19 cellular contexts compared by ENCODE assay signal in the genomic region with DNA sequence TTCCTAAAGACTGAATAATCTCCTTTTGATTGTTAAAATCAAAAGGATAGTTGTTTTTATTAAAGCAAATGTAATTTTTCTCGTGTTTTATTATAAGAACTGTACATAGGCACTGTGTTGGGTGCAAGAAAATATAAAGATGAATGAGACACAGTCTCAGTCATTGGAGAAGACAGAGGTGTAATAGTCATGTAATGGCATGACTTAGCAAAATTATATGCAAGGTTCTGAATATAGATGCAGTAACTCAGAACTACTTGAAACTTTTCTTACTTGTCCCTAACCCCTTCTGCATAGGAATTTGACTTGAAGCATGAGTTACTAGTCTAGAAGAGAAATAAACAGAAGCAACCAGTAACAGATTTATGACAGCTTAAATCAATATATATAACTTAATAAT. TPM values are rescaled to one million over a fixed set of nuclear protein-coding genes. Genes with fewer than 3 reads are reported as not detected.
A peak's percentile ranks its signal among the peaks of the same experiment; 100 is the strongest.
DNase-seq lines count a peak whose midpoint lies in the region; ATAC-seq and TF ChIP-seq lines count a peak whose summit lies in the region.
"Had no signal": no experiment of that assay in that cellular context is flagged by ENCODE, and none has a peak within 500 bp of the region (broad histone marks: within the 10 kb centered on the region; RNA-seq: fewer than 3 reads in every experiment).

No MANE protein-coding gene starts in this region.

- H3K18ac ChIP-seq in IMR-90 (ENCODE audit: low read depth, low read length), result no peak overlapping the region

- H3K9me3 Mint-ChIP-seq in activated naive CD8-positive, alpha-beta T cell (ENCODE audit: low read depth), result no peaks in the 10 kb centered on the region
- no peaks in the 10 kb centered on the region for H3K9me3 Mint-ChIP-seq in activated naive CD8-positive, alpha-beta T cell treated with anti-CD3 and anti-CD28 coated beads for 36 hours
- H3K9me3 Mint-ChIP-seq in chondrocyte (ENCODE audit: low read depth), result no peaks in the 10 kb centered on the region
- H3K9me3 Mint-ChIP-seq: IgD-negative memory B cell had no signal

- H2AK9ac ChIP-seq in IMR-90 (replicated peaks; ENCODE audit: low read depth, low read length, poor library complexity), result no peak overlapping the region

- H2BK20ac ChIP-seq in IMR-90 (ENCODE audit: low read depth, low read length), result no peak overlapping the region

- no peak overlapping the region for H3K4me3 ChIP-seq in IMR-90 (ENCODE audit: insufficient read depth, low read depth, low read length)
- no peak overlapping the region for H3K4me3 ChIP-seq in smooth muscle cell
- no peak overlapping the region for H3K4me3 ChIP-seq in osteoblast (ENCODE audit: insufficient read depth, low read length)

- H3K79me2 ChIP-seq in smooth muscle cell (ENCODE audit: low read depth) (peaks cover 96% of the 10 kb centered on the region), osteoblast (ENCODE audit: insufficient read depth, low read length) (peaks cover 90% of the 10 kb centered on the region)

- dilution Hi-C loops in IMR-90 (cut with HindIII; ENCODE audit: low sequenced_read_pairs, unreplicated experiment), result no loop called here

- H3K4ac ChIP-seq in IMR-90 (ENCODE audit: low read depth, low read length), result no peak overlapping the region

- no peak overlapping the region for H3K4me3 Mint-ChIP-seq in activated naive CD8-positive, alpha-beta T cell
- no peak overlapping the region for H3K4me3 Mint-ChIP-seq in activated naive CD8-positive, alpha-beta T cell treated with anti-CD3 and anti-CD28 coated beads for 36 hours
- H3K4me3 Mint-ChIP-seq in chondrocyte (ENCODE audit: unreplicated experiment), result no peak overlapping the region
- H3K4me3 Mint-ChIP-seq: IgD-negative memory B cell had no signal

- H3F3A ChIP-seq in smooth muscle cell (ENCODE audit: low read depth), result peaks cover 5% of the 10 kb centered on the region

- no peak overlapping the region for H2BK5ac ChIP-seq in IMR-90 (ENCODE audit: low read depth, low read length, poor library complexity, severe bottlenecking)

- no peak overlapping the region for H3K23ac ChIP-seq in IMR-90 (ENCODE audit: low read depth, low read length)

- H3K27ac Mint-ChIP-seq in activated naive CD8-positive, alpha-beta T cell, result peak overlapping the region; percentile 54
- H3K27ac Mint-ChIP-seq in activated naive CD8-positive, alpha-beta T cell treated with anti-CD3 and anti-CD28 coated beads for 36 hours, result no peak overlapping the region
- peak overlapping the region; percentile 32 for H3K27ac Mint-ChIP-seq in chondrocyte (ENCODE audit: unreplicated experiment)
- H3K27ac Mint-ChIP-seq: IgD-negative memory B cell had no signal

- in situ Hi-C loops in IMR-90 (cut with MboI; ENCODE audit: low sequenced_read_pairs), result no loop called here

- H4K91ac ChIP-seq in IMR-90 (ENCODE audit: insufficient read depth, low read depth, low read length), result no peak overlapping the region

- intact Hi-C loops in IMR-90 (cut with micrococcal nuclease), result no loop called here

- H2BK15ac ChIP-seq in IMR-90 (ENCODE audit: low read depth, low read length), result no peak overlapping the region

- H3K14ac ChIP-seq in IMR-90 (replicated peaks; ENCODE audit: low read depth, low read length), result no peak overlapping the region

- H3K4me2 ChIP-seq in IMR-90 (ENCODE audit: low read depth, low read length) (no peak overlapping the region), smooth muscle cell (no peak overlapping the region), osteoblast (ENCODE audit: insufficient read depth, low read length) (no peak overlapping the region)

- H2AFZ ChIP-seq in IMR-90 (replicated peaks; ENCODE audit: low read length, poor library complexity) (no peak overlapping the region), smooth muscle cell (ENCODE audit: low read depth) (no peak overlapping the region), osteoblast (ENCODE audit: low read length) (no peak overlapping the region)

- H2AK5ac ChIP-seq in IMR-90 (ENCODE audit: low read depth, low read length), result no peak overlapping the region

- no peaks in the 10 kb centered on the region for H3K9me3 ChIP-seq in IMR-90 (ENCODE audit: control insufficient read depth, insufficient read depth, low read length)
- no peaks in the 10 kb centered on the region for H3K9me3 ChIP-seq in smooth muscle cell (replicated peaks; ENCODE audit: low read depth)
- H3K9me3 ChIP-seq in osteoblast (ENCODE audit: low read depth, low read length), result no peaks in the 10 kb centered on the region
- H3K9me3 ChIP-seq: Caco-2 had no signal

- H3K4me1 Mint-ChIP-seq in activated naive CD8-positive, alpha-beta T cell (ENCODE audit: low read depth), result peaks cover 45% of the 10 kb centered on the region
- peaks cover 23% of the 10 kb centered on the region for H3K4me1 Mint-ChIP-seq in activated naive CD8-positive, alpha-beta T cell treated with anti-CD3 and anti-CD28 coated beads for 36 hours
- peaks cover 6% of the 10 kb centered on the region for H3K4me1 Mint-ChIP-seq in chondrocyte (ENCODE audit: low read depth)

- no peak overlapping the region for H3K56ac ChIP-seq in IMR-90 (ENCODE audit: extremely low read depth, insufficient read depth, low read length)

- WGBS in IMR-90 (ENCODE audit: extremely low coverage in 2 of 2, insufficient read length in 1 of 2), 2 experiments, result no CpG with 5 or more reads among the region's 1 CpG
- 92% methylated on average over 1 of the region's 1 CpG for WGBS in smooth muscle cell (ENCODE audit: low lambda C conversion rate)

- H3K9ac ChIP-seq in IMR-90 (ENCODE audit: low read depth, low read length) (no peak overlapping the region), smooth muscle cell (ENCODE audit: low read depth) (no peak overlapping the region)

- POLR2A ChIA-PET in IMR-90 (lab: Charles Lee; ENCODE audit: unreplicated experiment), result no interaction called here

- TF ChIP-seq CTCF in IMR-90 (conservative IDR thresholded peaks at IDR 0.05; ENCODE audit: low read depth, low read length), result no peak
- TF ChIP-seq CTCF in chondrocyte (IDR thresholded peaks at IDR 0.05), result no peak
- no peak for TF ChIP-seq CTCF in smooth muscle cell (IDR thresholded peaks at IDR 0.05; ENCODE audit: borderline replicate concordance, insufficient read depth, poor library complexity, severe bottlenecking)
- no peak for TF ChIP-seq CTCF in osteoblast (IDR thresholded peaks at IDR 0.05; ENCODE audit: extremely low read depth, low read depth, low read length)

- H4K5ac ChIP-seq in IMR-90 (ENCODE audit: low read depth, low read length), result no peak overlapping the region

- peaks cover 16% of the 10 kb centered on the region for H4K20me1 ChIP-seq in IMR-90 (ENCODE audit: insufficient read depth, low read length)
- peaks cover 89% of the 10 kb centered on the region for H4K20me1 ChIP-seq in smooth muscle cell (ENCODE audit: low read depth)
- H4K20me1 ChIP-seq in osteoblast (ENCODE audit: insufficient read depth, low read length), result peaks cover 16% of the 10 kb centered on the region

- no peaks in the 10 kb centered on the region for H3K9me1 ChIP-seq in IMR-90 (ENCODE audit: insufficient read depth, low read length)

- H2BK120ac ChIP-seq in IMR-90 (ENCODE audit: low read depth, low read length), result no peak overlapping the region

- TF ChIP-seq POLR2A in IMR-90 (IDR thresholded peaks at IDR 0.05; ENCODE audit: low read depth, low read length), result no peak

- BruUV-seq in IMR-90 (replicated peaks; lab: Mats Ljungman, UMichigan), result no TSS peak

- H3K36me3 ChIP-seq in IMR-90 (ENCODE audit: control insufficient read depth, insufficient read depth, low read length) (peaks cover 53% of the 10 kb centered on the region), smooth muscle cell (ENCODE audit: low read depth) (peaks cover 48% of the 10 kb centered on the region), osteoblast (ENCODE audit: insufficient read depth, low read length) (peaks cover 74% of the 10 kb centered on the region)

- H3K4me1 ChIP-seq in IMR-90 (ENCODE audit: control insufficient read depth, insufficient read depth, low read length) (no peaks in the 10 kb centered on the region), smooth muscle cell (ENCODE audit: low read depth) (no peaks in the 10 kb centered on the region), osteoblast (ENCODE audit: insufficient read depth, low read length) (no peaks in the 10 kb centered on the region)
- H3K4me1 ChIP-seq: Caco-2 had no signal

- H3K79me1 ChIP-seq in IMR-90 (ENCODE audit: low read depth in 1 of 2, low read length in 2 of 2), result peaks cover 24 to 35% of the 10 kb centered on the region in 2 experiments

- H3K27me3 Mint-ChIP-seq in activated naive CD8-positive, alpha-beta T cell, result no peaks in the 10 kb centered on the region
- H3K27me3 Mint-ChIP-seq in activated naive CD8-positive, alpha-beta T cell treated with anti-CD3 and anti-CD28 coated beads for 36 hours, result no peaks in the 10 kb centered on the region
- H3K27me3 Mint-ChIP-seq in chondrocyte (ENCODE audit: low read depth), result no peaks in the 10 kb centered on the region
- H3K27me3 Mint-ChIP-seq: IgD-negative memory B cell had no signal

- H3K36me3 Mint-ChIP-seq in activated naive CD8-positive, alpha-beta T cell, result peaks cover 13% of the 10 kb centered on the region
- peaks cover 24% of the 10 kb centered on the region for H3K36me3 Mint-ChIP-seq in activated naive CD8-positive, alpha-beta T cell treated with anti-CD3 and anti-CD28 coated beads for 36 hours
- H3K36me3 Mint-ChIP-seq in chondrocyte (ENCODE audit: low read depth), result peaks cover 25% of the 10 kb centered on the region

- no peak for TF ChIP-seq RAD21 in IMR-90 (IDR thresholded peaks at IDR 0.05; ENCODE audit: low read length)

- ATAC-seq in IMR-90 (ENCODE audit: low read depth) (no peak), HG02759 (IDR thresholded peaks at IDR 0.05; ENCODE audit: unreplicated experiment) (no peak)

- CTCF ChIA-PET in IMR-90 (lab: Yijun Ruan, JAX), result interaction anchor here (0.6 kb wide), 1 partner anchor 555 kb away, joined by 5 read pairs; no protein-coding TSS in a partner anchor

- H3K27ac ChIP-seq in IMR-90 (ENCODE audit: insufficient read depth, low read length) (no peak overlapping the region), smooth muscle cell (ENCODE audit: low read depth) (peak overlapping the region; percentile 19), osteoblast (ENCODE audit: low read depth, low read length) (no peak overlapping the region)

- no peak for DNase-seq in activated naive CD8-positive, alpha-beta T cell treated with anti-CD3 and anti-CD28 coated beads for 36 hours
- no peak for DNase-seq in IMR-90
- DNase-seq in chondrocyte (ENCODE audit: low spot score), result no peak
- no peak for DNase-seq in smooth muscle cell (lab: John Stamatoyannopoulos, UW; ENCODE audit: unreplicated experiment)
- no peak for DNase-seq in cerebellar cortex (ENCODE audit: low spot score)
- DNase-seq in osteoblast (ENCODE audit: insufficient read length, low spot score, missing footprints), result no peak
- DNase-seq: Caco-2; EL; H7; NCI-H1105 treated with DMSO at 0.1 percent for 48 hours; NCI-H1694 treated with DMSO at 0.1 percent for 48 hours; NCI-H2107; NCI-H226; NCI-H526 treated with DMSO at 0.1 percent for 48 hours; NK-92 treated with Interleukin-12 subunit alpha and Interleukin-12 subunit beta, amount 100 ng/mL, for 24 hours; SHP77 treated with DMSO at 0.1 percent for 48 hours had no signal

- H3K27me3 ChIP-seq in IMR-90 (ENCODE audit: control insufficient read depth, insufficient read depth, low read length), result no peaks in the 10 kb centered on the region
- H3K27me3 ChIP-seq in smooth muscle cell (ENCODE audit: low read depth), result no peaks in the 10 kb centered on the region
- H3K27me3 ChIP-seq in osteoblast (ENCODE audit: insufficient read depth, low read length), result no peaks in the 10 kb centered on the region

- no peak overlapping the region for H4K8ac ChIP-seq in IMR-90 (ENCODE audit: low read depth in 2 of 2, low read length in 2 of 2)

RNA-seq across cellular contexts. Expression of a gene that starts 14.9 kb away (rescaled TPM):
- 100 to 1,000 TPM in 1 of 2 experiments, 10 to 100 TPM in 1; 98.3 to 101 TPM for total RNA-seq in activated naive CD8-positive, alpha-beta T cell treated with anti-CD3 and anti-CD28 coated beads for 36 hours
- total RNA-seq in IMR-90 (2012; rRNA removed) (92.3 and 124 TPM in 2 replicates), chondrocyte (65.0 to 72.3 TPM (median 65.9 TPM) in 3 replicates), smooth muscle cell (90.2 and 94.1 TPM in 2 replicates), osteoblast (109 and 119 TPM in 2 replicates)
- polyA plus RNA-seq in IMR-90 (2012; rRNA removed) (20.1 and 30.2 TPM in 2 replicates), smooth muscle cell (39.4 and 56.8 TPM in 2 replicates)
- polyA plus RNA-seq in IMR-90 (2012; cell fraction: cytosol; rRNA removed), result 6.5 and 6.6 TPM in 2 replicates
- 3.8 and 25.2 TPM in 2 replicates for polyA plus RNA-seq in IMR-90 (2012; cell fraction: nucleus; rRNA removed; ENCODE audit: low replicate concordance)

RNA-seq across cellular contexts. Expression of a gene that starts 19.7 kb away (rescaled TPM):
- 10 to 100 TPM; 67.8 to 68.4 TPM for total RNA-seq in activated naive CD8-positive, alpha-beta T cell treated with anti-CD3 and anti-CD28 coated beads for 36 hours
- total RNA-seq in IMR-90 (2012; rRNA removed) (45.2 and 50.3 TPM in 2 replicates), chondrocyte (36.0 to 43.5 TPM (median 38.4 TPM) in 3 replicates), smooth muscle cell (21.5 and 25.3 TPM in 2 replicates), osteoblast (41.6 and 53.6 TPM in 2 replicates)
- polyA plus RNA-seq in IMR-90 (2012; rRNA removed) (29.2 and 30.5 TPM in 2 replicates), smooth muscle cell (51.0 and 82.5 TPM in 2 replicates)
- polyA plus RNA-seq in IMR-90 (2012; cell fraction: cytosol; rRNA removed), result 8.8 and 15.7 TPM in 2 replicates
- polyA plus RNA-seq in IMR-90 (2012; cell fraction: nucleus; rRNA removed; ENCODE audit: low replicate concordance), result 4.2 and 15.3 TPM in 2 replicates

RNA-seq across cellular contexts. Expression of a gene that starts 47.2 kb away (rescaled TPM):
- 100 to 1,000 TPM; 627 to 631 TPM for total RNA-seq in activated naive CD8-positive, alpha-beta T cell treated with anti-CD3 and anti-CD28 coated beads for 36 hours
- 576 and 610 TPM in 2 replicates for total RNA-seq in IMR-90 (2012; rRNA removed)
- polyA plus RNA-seq in IMR-90 (2012; rRNA removed), result 119 and 123 TPM in 2 replicates
- 89.7 and 201 TPM in 2 replicates for polyA plus RNA-seq in IMR-90 (2012; cell fraction: cytosol; rRNA removed)
- polyA plus RNA-seq in IMR-90 (2012; cell fraction: nucleus; rRNA removed; ENCODE audit: low replicate concordance), result 136 and 202 TPM in 2 replicates
- 169 to 200 TPM (median 175 TPM) in 3 replicates for total RNA-seq in chondrocyte
- total RNA-seq in smooth muscle cell, result 132 and 153 TPM in 2 replicates
- 124 and 125 TPM in 2 replicates for polyA plus RNA-seq in smooth muscle cell
- total RNA-seq in osteoblast, result 170 and 174 TPM in 2 replicates

RNA-seq across cellular contexts. Expression of a gene that starts 48.1 kb away (rescaled TPM):
- 100 to 1,000 TPM; 106 to 108 TPM for total RNA-seq in activated naive CD8-positive, alpha-beta T cell treated with anti-CD3 and anti-CD28 coated beads for 36 hours
- total RNA-seq in IMR-90 (2012; rRNA removed) (53.4 and 70.5 TPM in 2 replicates), chondrocyte (52.2 to 70.6 TPM (median 53.1 TPM) in 3 replicates), smooth muscle cell (78.9 and 107 TPM in 2 replicates), osteoblast (47.8 and 53.9 TPM in 2 replicates)
- polyA plus RNA-seq in IMR-90 (2012; rRNA removed) (56.8 and 64.1 TPM in 2 replicates), smooth muscle cell (78.8 and 80.4 TPM in 2 replicates)
- 30.1 and 53.9 TPM in 2 replicates for polyA plus RNA-seq in IMR-90 (2012; cell fraction: cytosol; rRNA removed)
- polyA plus RNA-seq in IMR-90 (2012; cell fraction: nucleus; rRNA removed; ENCODE audit: low replicate concordance), result 6.7 and 21.0 TPM in 2 replicates

RNA-seq across cellular contexts. Expression of a gene that starts 49.1 kb away (rescaled TPM):
- 100 to 1,000 TPM; 112 to 122 TPM for total RNA-seq in activated naive CD8-positive, alpha-beta T cell treated with anti-CD3 and anti-CD28 coated beads for 36 hours
- 243 TPM in 2 replicates for total RNA-seq in IMR-90 (2012; rRNA removed)
- polyA plus RNA-seq in IMR-90 (2012; rRNA removed), result 102 and 173 TPM in 2 replicates
- polyA plus RNA-seq in IMR-90 (2012; cell fraction: cytosol; rRNA removed), result 93.7 and 177 TPM in 2 replicates
- polyA plus RNA-seq in IMR-90 (2012; cell fraction: nucleus; rRNA removed; ENCODE audit: low replicate concordance), result 48.2 and 96.3 TPM in 2 replicates
- total RNA-seq in chondrocyte, result 57.1 to 87.3 TPM (median 61.5 TPM) in 3 replicates
- 68.4 and 69.4 TPM in 2 replicates for total RNA-seq in smooth muscle cell
- polyA plus RNA-seq in smooth muscle cell, result 53.2 and 72.0 TPM in 2 replicates
- 294 and 544 TPM in 2 replicates for total RNA-seq in osteoblast
